In the genomic region with DNA sequence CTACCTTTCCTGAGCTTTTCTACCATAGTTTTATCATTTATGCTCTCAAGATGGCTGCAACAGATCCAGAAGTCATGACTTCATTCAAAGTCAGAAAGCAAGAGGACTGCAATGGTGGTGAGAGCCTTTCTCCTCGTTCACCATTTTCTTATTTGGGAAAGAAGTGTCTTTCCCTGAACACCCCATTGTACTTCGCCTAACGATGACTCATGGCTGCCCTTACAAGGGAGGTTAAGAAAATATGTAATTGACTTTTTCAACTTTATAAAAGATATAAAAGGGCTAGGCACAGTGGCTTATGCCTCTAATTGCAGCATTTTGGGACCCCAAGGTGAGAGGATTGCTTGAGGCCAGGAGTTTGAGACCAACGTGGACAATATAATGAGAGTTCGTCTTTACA, we compare ENCODE assay signal across 21 cellular contexts.
"Had no signal": no experiment of that assay in that cellular context is flagged by ENCODE, and none has a peak within 500 bp of the region (broad histone marks: within the 10 kb centered on the region; RNA-seq: fewer than 3 reads in every experiment).

No MANE protein-coding gene starts in this region.

- H3K9me3 ChIP-seq: neutrophil, tibial artery had no signal

- H3K27ac ChIP-seq: brain microvascular endothelial cell, dorsolateral prefrontal cortex, neutrophil, tibial artery had no signal

- H3K27ac Mint-ChIP-seq: activated CD8-positive, alpha-beta T cell treated with anti-CD3 and anti-CD28 coated beads for 36 hours; activated naive CD4-positive, alpha-beta T cell treated with anti-CD3 and anti-CD28 coated beads, Interleukin-2, amount 50 U/mL, for 72 hours; endodermal cell; natural killer cell; stimulated activated memory B cell treated with anti-CD40 and anti-IgM and Interleukin-4, amounts not matched to agents 10 μg/mL and 1 μg/mL and 100 μg/mL, for 72 hours; WTC11 had no signal

- FAIRE-seq: TTC549 had no signal

- H3K27me3 Mint-ChIP-seq: activated CD8-positive, alpha-beta T cell treated with anti-CD3 and anti-CD28 coated beads for 36 hours; stimulated activated memory B cell treated with anti-CD40 and anti-IgM and Interleukin-4, amounts not matched to agents 10 μg/mL and 1 μg/mL and 100 μg/mL, for 72 hours had no signal

- H3K4me3 Mint-ChIP-seq: activated CD8-positive, alpha-beta T cell treated with anti-CD3 and anti-CD28 coated beads for 36 hours; endodermal cell; natural killer cell; stimulated activated memory B cell treated with anti-CD40 and anti-IgM and Interleukin-4, amounts not matched to agents 10 μg/mL and 1 μg/mL and 100 μg/mL, for 72 hours; WTC11 had no signal

- H3K36me3 Mint-ChIP-seq: activated naive CD4-positive, alpha-beta T cell treated with anti-CD3 and anti-CD28 coated beads, Interleukin-2, amount 50 U/mL, for 72 hours; natural killer cell; stimulated activated memory B cell treated with anti-CD40 and anti-IgM and Interleukin-4, amounts not matched to agents 10 μg/mL and 1 μg/mL and 100 μg/mL, for 72 hours; WTC11 had no signal

- H3K4me1 ChIP-seq: tibial artery had no signal

- H3K27me3 ChIP-seq: brain microvascular endothelial cell, neutrophil, tibial artery had no signal

- H3K4me3 ChIP-seq: dorsolateral prefrontal cortex, tibial artery had no signal

- H3K4me1 Mint-ChIP-seq: endodermal cell; natural killer cell; stimulated activated memory B cell treated with anti-CD40 and anti-IgM and Interleukin-4, amounts not matched to agents 10 μg/mL and 1 μg/mL and 100 μg/mL, for 72 hours; WTC11 had no signal

- DNase-seq: activated CD4-positive, alpha-beta T cell treated with anti-CD3 and anti-CD28 coated beads for 4 hours; activated CD8-positive, alpha-beta T cell treated with anti-CD3 and anti-CD28 coated beads for 36 hours; activated effector memory CD4-positive, alpha-beta T cell treated with anti-CD3 and anti-CD28 coated beads, Interleukin-2, amount 50 U/mL, for 16 hours; activated T-cell treated with anti-CD3 and anti-CD28 coated beads, Interleukin-2, amount 50 U/mL, for 48 hours; brain microvascular endothelial cell; dorsolateral prefrontal cortex; endodermal cell; glutamatergic neuron; hypothalamus; kidney glomerular epithelial cell; left ventricle myocardium superior; mesenchymal stem cell; natural killer cell; stimulated activated CD4-positive, alpha-beta T cell treated with anti-CD3 and anti-CD28 coated beads, Interleukin-2, amount 100 ng/mL, for 48 hours; SW 1271; tibial artery had no signal

- H3K36me3 ChIP-seq: brain microvascular endothelial cell, neutrophil, tibial artery had no signal
